18 cellular contexts compared by ENCODE assay signal in genomic region chr1:18123467-18123992, GRCh38. TPM values are rescaled to one million over a fixed set of nuclear protein-coding genes. Genes with fewer than 3 reads are reported as not detected.
A peak's percentile ranks its signal among the peaks of the same experiment; 100 is the strongest.
DNase-seq lines count a peak whose midpoint lies in the region; ATAC-seq and TF ChIP-seq lines count a peak whose summit lies in the region.
"Had no signal": no experiment of that assay in that cellular context is flagged by ENCODE, and none has a peak within 500 bp of the region (broad histone marks: within the 10 kb centered on the region; RNA-seq: fewer than 3 reads in every experiment).

No MANE protein-coding gene starts in this region.

- H3K36me3 Mint-ChIP-seq in endodermal cell (ENCODE audit: low read depth) = no peaks in the 10 kb centered on the region
- H3K36me3 Mint-ChIP-seq: CD4-positive, alpha-beta memory T cell had no signal

- peaks cover 38% of the 10 kb centered on the region for H3K27me3 ChIP-seq in endodermal cell (ENCODE audit: control insufficient read depth, insufficient read depth, low read length, poor library complexity, severe bottlenecking)
- H3K27me3 ChIP-seq in neuronal stem cell (ENCODE audit: control insufficient read depth in 3 of 3, insufficient read depth in 3 of 3, low read depth in 1 of 3, low read length in 3 of 3) = peaks cover 0 to 4% (median 0%) of the 10 kb centered on the region in 3 experiments
- H3K27me3 ChIP-seq in hepatocyte = peaks cover 23% of the 10 kb centered on the region
- H3K27me3 ChIP-seq in smooth muscle cell (ENCODE audit: low read depth) = peaks cover 42% of the 10 kb centered on the region

- H3K4me1 ChIP-seq in HEK293 (ENCODE audit: control insufficient read depth, insufficient read depth, low read length) (no peaks in the 10 kb centered on the region), endodermal cell (ENCODE audit: control insufficient read depth, insufficient read depth, low read length) (no peaks in the 10 kb centered on the region), neuronal stem cell (ENCODE audit: control insufficient read depth in 2 of 2, insufficient read depth in 1 of 2, low read depth in 1 of 2, low read length in 2 of 2) (no peaks in the 10 kb centered on the region), hepatocyte (ENCODE audit: insufficient read depth) (peaks cover 6% of the 10 kb centered on the region), smooth muscle cell (ENCODE audit: low read depth) (no peaks in the 10 kb centered on the region)

- no peak overlapping the region for H2BK5ac ChIP-seq in neuronal stem cell (ENCODE audit: low read length)

- H3K4me3 Mint-ChIP-seq in endodermal cell = no peak overlapping the region
- H3K4me3 Mint-ChIP-seq: CD4-positive, alpha-beta memory T cell had no signal

- H3K9ac ChIP-seq in endodermal cell (ENCODE audit: extremely low read depth, low read length, poor library complexity, severe bottlenecking) (no peak overlapping the region), neuronal stem cell (ENCODE audit: low read depth, low read length, poor library complexity) (no peak overlapping the region), smooth muscle cell (ENCODE audit: low read depth) (no peak overlapping the region)

- no peaks in the 10 kb centered on the region for H3K9me2 ChIP-seq in hepatocyte (replicated peaks; ENCODE audit: insufficient read depth)

- no peak overlapping the region for H3K4me3 ChIP-seq in HEK293 (ENCODE audit: low read depth, low read length)
- no peak overlapping the region for H3K4me3 ChIP-seq in endodermal cell (ENCODE audit: low read length)
- H3K4me3 ChIP-seq in neuronal stem cell (ENCODE audit: low read length in 2 of 2) = no peak overlapping the region
- H3K4me3 ChIP-seq in hepatocyte = no peak overlapping the region
- no peak overlapping the region for H3K4me3 ChIP-seq in smooth muscle cell

- no peak overlapping the region for H2BK12ac ChIP-seq in neuronal stem cell (ENCODE audit: low read length)

- TF ChIP-seq CTCF in HEK293 (tag by site-specific recombination; IDR thresholded peaks at IDR 0.05) = no peak
- no peak for TF ChIP-seq CTCF in endodermal cell (conservative IDR thresholded peaks at IDR 0.05)
- no peak for TF ChIP-seq CTCF in hepatocyte (IDR thresholded peaks at IDR 0.05; ENCODE audit: poor library complexity)
- TF ChIP-seq CTCF in smooth muscle cell (IDR thresholded peaks at IDR 0.05; ENCODE audit: borderline replicate concordance, insufficient read depth, poor library complexity, severe bottlenecking) = no peak

- peak overlapping the region; percentile 17 for H3K18ac ChIP-seq in neuronal stem cell (ENCODE audit: low read length)

- H3K36me3 ChIP-seq in HEK293 (ENCODE audit: control insufficient read depth in 2 of 2, insufficient read depth in 1 of 2, low read length in 2 of 2) (no peaks in the 10 kb centered on the region), endodermal cell (ENCODE audit: control insufficient read depth, insufficient read depth, low read length) (no peaks in the 10 kb centered on the region), neuronal stem cell (replicated peaks in 1 of 2; ENCODE audit: control insufficient read depth in 2 of 2, insufficient read depth in 2 of 2, low read length in 2 of 2) (no peaks in the 10 kb centered on the region), hepatocyte (replicated peaks; ENCODE audit: insufficient read depth, low read depth) (no peaks in the 10 kb centered on the region), smooth muscle cell (ENCODE audit: low read depth) (no peaks in the 10 kb centered on the region)

- H3K4ac ChIP-seq in neuronal stem cell (ENCODE audit: low read length) = no peak overlapping the region

- H4K8ac ChIP-seq in neuronal stem cell (ENCODE audit: low read depth, low read length) = no peak overlapping the region

- H4K20me1 ChIP-seq in hepatocyte (ENCODE audit: insufficient read depth, poor library complexity, severe bottlenecking) = no peaks in the 10 kb centered on the region
- no peaks in the 10 kb centered on the region for H4K20me1 ChIP-seq in smooth muscle cell (ENCODE audit: low read depth)

- H3K23ac ChIP-seq in neuronal stem cell (ENCODE audit: low read depth, low read length, poor library complexity) = no peak overlapping the region

- H3K9me3 ChIP-seq in HEK293 (ENCODE audit: control insufficient read depth, insufficient read depth, low read depth, low read length) = no peaks in the 10 kb centered on the region
- no peaks in the 10 kb centered on the region for H3K9me3 ChIP-seq in endodermal cell (ENCODE audit: control insufficient read depth, low read length)
- H3K9me3 ChIP-seq in neuronal stem cell (replicated peaks in 1 of 2; ENCODE audit: control insufficient read depth in 2 of 2, insufficient read depth in 1 of 2, low read depth in 1 of 2, low read length in 2 of 2) = no peaks in the 10 kb centered on the region
- H3K9me3 ChIP-seq in hepatocyte (ENCODE audit: low read depth) = no peaks in the 10 kb centered on the region
- H3K9me3 ChIP-seq in smooth muscle cell (replicated peaks; ENCODE audit: low read depth) = no peaks in the 10 kb centered on the region

- H3F3A ChIP-seq in smooth muscle cell (ENCODE audit: low read depth) = no peaks in the 10 kb centered on the region

- no peak overlapping the region for H2BK15ac ChIP-seq in neuronal stem cell (ENCODE audit: low read length)

- H3K4me1 Mint-ChIP-seq in endodermal cell = peaks cover 9% of the 10 kb centered on the region
- H3K4me1 Mint-ChIP-seq: CD4-positive, alpha-beta memory T cell had no signal

- POLR2A ChIA-PET in HEK293 (lab: Yijun Ruan, JAX) = no interaction called here

- H4K91ac ChIP-seq in neuronal stem cell (ENCODE audit: low read depth, low read length, poor library complexity) = no peak overlapping the region

- H3K27ac ChIP-seq in HEK293 (ENCODE audit: extremely low read depth, low read depth, low read length) = no peak overlapping the region
- H3K27ac ChIP-seq in endodermal cell (ENCODE audit: low read depth, low read length) = no peak overlapping the region
- no peak overlapping the region for H3K27ac ChIP-seq in neuronal stem cell (replicated peaks; ENCODE audit: low read length)
- no peak overlapping the region for H3K27ac ChIP-seq in hepatocyte
- H3K27ac ChIP-seq in smooth muscle cell (ENCODE audit: low read depth) = no peak overlapping the region

- ATAC-seq in GM18520 (IDR thresholded peaks at IDR 0.05; ENCODE audit: unreplicated experiment) = no peak

- no peak overlapping the region for H2BK120ac ChIP-seq in neuronal stem cell (ENCODE audit: low read depth, low read length)

- DNase-seq in DMS79 treated with DMSO at 0.1 percent for 48 hours (lab: John Stamatoyannopoulos, UW) (peak; percentile 48), endodermal cell (peak; percentile 54), neuronal stem cell (ENCODE audit: low spot score) (no peak), hepatocyte (ENCODE audit: low spot score) (no peak), smooth muscle cell (lab: John Stamatoyannopoulos, UW; ENCODE audit: unreplicated experiment) (no peak)
- DNase-seq: C1 segment of cervical spinal cord; CD4-positive, alpha-beta memory T cell; COR-L47; DMS153; GF-D8; GOT3; HCEC 1CT had no signal

- no peak overlapping the region for H2AFZ ChIP-seq in neuronal stem cell (ENCODE audit: low read length)
- H2AFZ ChIP-seq in hepatocyte = no peak overlapping the region
- no peak overlapping the region for H2AFZ ChIP-seq in smooth muscle cell (ENCODE audit: low read depth)

- H3K4me2 ChIP-seq in neuronal stem cell (ENCODE audit: insufficient read depth, low read length, poor library complexity, severe bottlenecking) (no peak overlapping the region), hepatocyte (no peak overlapping the region), smooth muscle cell (no peak overlapping the region)

- H3K79me2 ChIP-seq in hepatocyte = no peaks in the 10 kb centered on the region
- no peaks in the 10 kb centered on the region for H3K79me2 ChIP-seq in smooth muscle cell (ENCODE audit: low read depth)

- no peaks in the 10 kb centered on the region for H3K79me1 ChIP-seq in neuronal stem cell (ENCODE audit: low read depth, low read length)

- 70 to 73% methylated on average over 3 of the region's 3 CpGs for WGBS in endodermal cell (ENCODE audit: insufficient coverage in 1 of 2, insufficient read length in 1 of 2), 2 experiments
- no CpG with 5 or more reads among the region's 3 CpGs for WGBS in neuronal stem cell (ENCODE audit: extremely low coverage in 2 of 2, insufficient read length in 2 of 2, insufficient replicate concordance in 1 of 2), 2 donors
- 52% methylated on average over 3 of the region's 3 CpGs for WGBS in hepatocyte (ENCODE audit: low lambda C conversion rate, missing lambda C conversion rate)
- 46% methylated on average over 3 of the region's 3 CpGs for WGBS in smooth muscle cell (ENCODE audit: low lambda C conversion rate)

- H2AK5ac ChIP-seq in neuronal stem cell (ENCODE audit: low read depth, low read length) = no peak overlapping the region

- CTCF ChIA-PET in HEK293 (lab: Yijun Ruan, JAX) = interaction anchor here (0.6 kb wide), 1 partner anchor 14 kb away, joined by 5 read pairs; no protein-coding TSS in a partner anchor

- H3K27me3 Mint-ChIP-seq in endodermal cell (ENCODE audit: insufficient read depth) = peaks cover 70% of the 10 kb centered on the region

- H3K27ac Mint-ChIP-seq in endodermal cell = no peak overlapping the region
- H3K27ac Mint-ChIP-seq: CD4-positive, alpha-beta memory T cell had no signal

- no peaks in the 10 kb centered on the region for H3K9me3 Mint-ChIP-seq in endodermal cell

- H3K14ac ChIP-seq in neuronal stem cell (ENCODE audit: low read length) = no peak overlapping the region

TF ChIP-seq in HEK293, 187 proteins besides CTCF, POLR2A, EP300 and RAD21:
- TF ChIP-seq ZFP3 (tag by site-specific recombination; IDR thresholded peaks at IDR 0.05; ENCODE audit: low read depth) = peak; percentile 62
- no peak for TF ChIP-seq KLF7 (tag by site-specific recombination; IDR thresholded peaks at IDR 0.05; ENCODE audit: borderline replicate concordance)

RNA-seq across cellular contexts. Expression of gene IGSF21, which starts 15.9 kb away (rescaled TPM):
- 1 to 10 TPM; 1.3 to 1.7 TPM for total RNA-seq in endodermal cell
- polyA plus RNA-seq in endodermal cell (2013, experiment 1 of 2) = 2.9 TPM
- 1.7 TPM for polyA plus RNA-seq in endodermal cell (2013, experiment 2 of 2)
- polyA plus RNA-seq in neuronal stem cell (2013, experiment 1 of 2) = 5.2 TPM
- polyA plus RNA-seq in neuronal stem cell (2013, experiment 2 of 2) = 5.5 TPM
- 0.12 TPM in 1 of 2 replicates, not detected in the other for total RNA-seq in hepatocyte
- not detected in 2 replicates for polyA plus RNA-seq in hepatocyte
- not detected in 2 replicates for total RNA-seq in smooth muscle cell
- not detected in 2 replicates for polyA plus RNA-seq in smooth muscle cell
- total RNA-seq: A172; CD4-positive, alpha-beta memory T cell; Daoy; G401 had no signal
- polyA plus RNA-seq: BJ; CD4-positive, alpha-beta memory T cell had no signal

Comparison
In these comparisons a context has a peak if more than half of its experiments do, and no peak if none do; other contexts are left out.
1. DNase-seq: peak in DMS79 treated with DMSO at 0.1 percent for 48 hours (single experiment) and endodermal cell (single experiment); none in neuronal stem cell (single experiment), hepatocyte (single experiment) and smooth muscle cell (single experiment).